ENCODE assay signal across 10 cellular contexts in the genomic region with DNA sequence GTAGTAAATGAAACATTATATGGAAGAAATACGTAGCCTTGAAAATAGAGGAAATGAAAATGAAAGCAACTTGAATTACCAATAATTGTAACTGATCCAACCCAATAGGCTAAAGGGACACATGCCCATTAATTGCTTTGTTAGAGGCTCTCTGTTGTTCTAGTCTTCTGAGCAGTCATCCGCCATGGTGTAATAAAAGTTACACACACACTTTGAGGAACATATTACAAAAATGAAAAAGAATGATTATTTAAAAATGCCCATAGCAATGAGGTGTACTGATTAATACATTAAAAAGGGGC.
DNase-seq lines count a peak whose midpoint lies in the region; ATAC-seq and TF ChIP-seq lines count a peak whose summit lies in the region.
"Had no signal": no experiment of that assay in that cellular context is flagged by ENCODE, and none has a peak within 500 bp of the region (broad histone marks: within the 10 kb centered on the region; RNA-seq: fewer than 3 reads in every experiment).

No MANE protein-coding gene starts in this region.

- ATAC-seq in GM21576 (IDR thresholded peaks at IDR 0.05; ENCODE audit: unreplicated experiment) (no peak), HG03571 (IDR thresholded peaks at IDR 0.05; ENCODE audit: unreplicated experiment) (no peak)

- H3K27ac ChIP-seq in SJSA1 (peak overlapping the region; percentile 52), layer of hippocampus (ENCODE audit: low read depth, low read length) (peak overlapping the region; percentile 89), tibial nerve (peak overlapping the region in 3 of 4 donors; percentile 64 to 87 (median 86))
- H3K27ac ChIP-seq: prostate gland had no signal

- peaks cover 10% of the 10 kb centered on the region for H3K4me1 ChIP-seq in SJSA1 (replicated peaks)
- peaks cover 0 to 18% (median 5%) of the 10 kb centered on the region in 4 donors for H3K4me1 ChIP-seq in tibial nerve
- H3K4me1 ChIP-seq: prostate gland had no signal

- H3K9me3 ChIP-seq in SJSA1 (replicated peaks) (no peaks in the 10 kb centered on the region), tibial nerve (no peaks in the 10 kb centered on the region)
- H3K9me3 ChIP-seq: prostate gland had no signal

- TF ChIP-seq CTCF in tibial nerve (IDR thresholded peaks at IDR 0.05): no peak

- DNase-seq in NOMO-1 (lab: John Stamatoyannopoulos, UW; ENCODE audit: unreplicated experiment in 2 of 2): peak; percentile 41 to 87
- DNase-seq in NOMO-1 treated with dmso at 0.1 percent for 144 hours (lab: John Stamatoyannopoulos, UW; ENCODE audit: unreplicated experiment): no peak
- DNase-seq in SJSA1 (ENCODE audit: low read depth in 1 of 2, low spot score in 2 of 2): no peak
- no peak for DNase-seq in tibial nerve (ENCODE audit: low spot score in 2 of 2)
- DNase-seq in posterior cingulate gyrus: no peak
- DNase-seq: NCI-H2081 treated with DMSO at 0.1 percent for 48 hours had no signal

- no peak overlapping the region for H3K4me3 ChIP-seq in SJSA1
- no peak overlapping the region for H3K4me3 ChIP-seq in tibial nerve
- H3K4me3 ChIP-seq: prostate gland had no signal

- H3K27me3 ChIP-seq in SJSA1 (replicated peaks): no peaks in the 10 kb centered on the region
- H3K27me3 ChIP-seq in layer of hippocampus (ENCODE audit: control insufficient read depth, insufficient read depth, low read length): no peaks in the 10 kb centered on the region
- H3K27me3 ChIP-seq in tibial nerve: no peaks in the 10 kb centered on the region

- no peak for TF ChIP-seq POLR2A in tibial nerve (IDR thresholded peaks at IDR 0.05)

- intact Hi-C loops in posterior cingulate gyrus (cut with DNase I): loop anchor here (2.0 to 5.0 kb wide), 2 partner anchors 47 to 68 kb away; no protein-coding TSS in a partner anchor

- 45 to 46% methylated on average over 2 of the region's 2 CpGs for WGBS in tibial nerve, 2 donors

- no peak for TF ChIP-seq EP300 in tibial nerve (IDR thresholded peaks at IDR 0.05)

- H3K36me3 ChIP-seq in SJSA1 (no peaks in the 10 kb centered on the region), tibial nerve (no peaks in the 10 kb centered on the region)
- H3K36me3 ChIP-seq: prostate gland had no signal

Comparison
In these comparisons a context has a peak if more than half of its experiments do, and no peak if none do; other contexts are left out.
1. DNase-seq: peak in NOMO-1 (2 of 2); none in NOMO-1 treated with dmso at 0.1 percent for 144 hours (single experiment), SJSA1 (0 of 2), tibial nerve (0 of 2) and posterior cingulate gyrus (0 of 10).
2. Peak in every context shown above with its lines, with median percentiles within 50 percentile points of each other: H3K27ac ChIP-seq.